In the genomic region with DNA sequence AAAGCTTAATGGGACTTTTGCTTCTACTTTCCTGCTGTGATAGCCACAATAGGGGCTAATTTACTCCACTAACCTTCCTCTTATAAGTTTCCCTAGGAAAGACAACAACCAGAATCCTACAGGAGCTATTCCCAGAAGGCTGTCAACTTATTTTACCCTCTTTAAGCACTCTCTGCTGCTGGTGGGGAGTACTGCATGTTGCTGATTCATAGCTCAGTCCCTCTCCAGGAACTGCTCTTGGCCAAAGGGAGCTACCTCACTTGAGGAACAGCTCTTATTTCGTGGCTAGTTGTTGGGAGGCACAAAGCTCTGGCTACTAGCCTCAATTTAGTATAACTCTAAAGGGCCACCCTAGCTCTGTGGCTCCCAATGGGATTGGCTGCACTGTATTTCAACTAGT, we compare ENCODE assay signal across 13 cellular contexts. TPM values are rescaled to one million over a fixed set of nuclear protein-coding genes. Genes with fewer than 3 reads are reported as not detected.
DNase-seq lines count a peak whose midpoint lies in the region; ATAC-seq and TF ChIP-seq lines count a peak whose summit lies in the region.
"Had no signal": no experiment of that assay in that cellular context is flagged by ENCODE, and none has a peak within 500 bp of the region (broad histone marks: within the 10 kb centered on the region; RNA-seq: fewer than 3 reads in every experiment).

No MANE protein-coding gene starts in this region.

- H3K27ac ChIP-seq in HCT116 (ENCODE audit: low read depth, low read length) (no peak overlapping the region), brain microvascular endothelial cell (no peak overlapping the region)
- H3K27ac ChIP-seq: ascending aorta; BLaER1 treated with 17β-estradiol and CSF1 and Interleukin-3, amounts not matched to agents 10 nM and 100 nM; lower lobe of right lung; parathyroid adenoma; PC-9 had no signal

- intact Hi-C loops in HCT116 (cut with micrococcal nuclease) = no loop called here

- no peak for TF ChIP-seq POLR2A in HCT116 (IDR thresholded peaks at IDR 0.05; ENCODE audit: borderline replicate concordance, extremely low read depth, insufficient read depth, insufficient read length)

- no peak overlapping the region for H3K9ac ChIP-seq in HCT116 (ENCODE audit: low read length)
- H3K9ac ChIP-seq: BLaER1 treated with 17β-estradiol and CSF1 and Interleukin-3, amounts not matched to agents 10 nM and 100 nM; parathyroid adenoma had no signal

- H3K36me3 ChIP-seq in HCT116 (ENCODE audit: control insufficient read depth in 1 of 2, insufficient read depth in 2 of 2, low read length in 2 of 2) (peaks cover 24 to 35% of the 10 kb centered on the region in 2 experiments), brain microvascular endothelial cell (replicated peaks) (peaks cover 54% of the 10 kb centered on the region)

- no peaks in the 10 kb centered on the region for H3K9me3 ChIP-seq in HCT116 (ENCODE audit: control insufficient read depth in 1 of 2, insufficient read depth in 1 of 2, low read depth in 1 of 2, low read length in 2 of 2)
- H3K9me3 ChIP-seq: ascending aorta; BLaER1 treated with 17β-estradiol and CSF1 and Interleukin-3, amounts not matched to agents 10 nM and 100 nM; lower lobe of right lung had no signal

- no peak for ATAC-seq in HCT116
- no peak for ATAC-seq in HG03354 (IDR thresholded peaks at IDR 0.05; ENCODE audit: poor library complexity, severe bottlenecking, unreplicated experiment)
- no peak for ATAC-seq in GM19023 (IDR thresholded peaks at IDR 0.05; ENCODE audit: unreplicated experiment)

- H3K9me2 ChIP-seq in HCT116 (ENCODE audit: insufficient read depth) = no peaks in the 10 kb centered on the region

- no peak overlapping the region for H2AFZ ChIP-seq in HCT116 (ENCODE audit: low read depth, low read length, poor library complexity, severe bottlenecking)
- H2AFZ ChIP-seq: parathyroid adenoma, PC-9 had no signal

- RAD21 ChIA-PET in HCT116 (lab: Charles Lee; ENCODE audit: low non-redundant PET in 1 of 2, low total read pairs in 2 of 2, uncharacterized antibody in 2 of 2, unreplicated experiment in 2 of 2) = no interaction called here

- no peaks in the 10 kb centered on the region for H3K27me3 ChIP-seq in HCT116 (ENCODE audit: insufficient read depth, low read length)
- H3K27me3 ChIP-seq in brain microvascular endothelial cell (replicated peaks) = no peaks in the 10 kb centered on the region
- H3K27me3 ChIP-seq: ascending aorta; BLaER1 treated with 17β-estradiol and CSF1 and Interleukin-3, amounts not matched to agents 10 nM and 100 nM had no signal

- H3K4me1 ChIP-seq in HCT116 (ENCODE audit: control insufficient read depth in 1 of 2, insufficient read depth in 2 of 2, low read length in 2 of 2) = no peaks in the 10 kb centered on the region
- H3K4me1 ChIP-seq: ascending aorta, lower lobe of right lung, parathyroid adenoma had no signal

- TF ChIP-seq CTCF in AG04449 (IDR thresholded peaks at IDR 0.05; ENCODE audit: insufficient read depth, low read length, missing control alignments) = peak; percentile 19
- 0 out of 6 replicates have a peak, but pooled peaks of 1 of the 3 experiments have one; percentile 9 for TF ChIP-seq CTCF in HCT116 (IDR thresholded peaks at IDR 0.05 in 2 of 3, conservative IDR thresholded peaks at IDR 0.05 in 1 of 3; ENCODE audit: borderline replicate concordance in 1 of 3, insufficient read depth in 1 of 3, low read depth in 2 of 3, low read length in 2 of 3)
- peak; percentile 65 for TF ChIP-seq CTCF in brain microvascular endothelial cell (IDR thresholded peaks at IDR 0.05; ENCODE audit: low read depth, low read length, missing control alignments)

- H3K79me2 ChIP-seq in HCT116 (ENCODE audit: insufficient read depth, low read length) = no peaks in the 10 kb centered on the region
- H3K79me2 ChIP-seq: parathyroid adenoma had no signal

- CTCF ChIA-PET in AG04449 (lab: Yijun Ruan, JAX) (interaction anchor here (0.7 to 2.8 kb wide), 8 partner anchors 11 to 1071 kb away, joined by 3 to 8 read pairs (median 4); a partner anchor contains a TSS), HCT116 (lab: Charles Lee) (interaction anchor here (0.9 to 1.9 kb wide), 2 partner anchors 115 to 382 kb away, joined by 6 read pairs; no protein-coding TSS in a partner anchor)

- in situ Hi-C loops in brain microvascular endothelial cell (cut with HindIII; ENCODE audit: low pct_ligation_motif_present, low sequenced_read_pairs) = no loop called here

- no peak overlapping the region for H3K4me2 ChIP-seq in HCT116 (ENCODE audit: low read length)
- H3K4me2 ChIP-seq: BLaER1 treated with 17β-estradiol and CSF1 and Interleukin-3, amounts not matched to agents 10 nM and 100 nM; PC-9 had no signal

- H3K4me3 ChIP-seq in AG04449 (ENCODE audit: low read depth, low read length) (no peak overlapping the region), HCT116 (replicated peaks in 1 of 2; ENCODE audit: low read depth in 1 of 2, low read length in 2 of 2) (no peak overlapping the region), brain microvascular endothelial cell (ENCODE audit: low read depth, low read length) (no peak overlapping the region)
- H3K4me3 ChIP-seq: ascending aorta; BLaER1 treated with 17β-estradiol and CSF1 and Interleukin-3, amounts not matched to agents 10 nM and 100 nM; lower lobe of right lung; PC-9 had no signal

- no TSS peak for BruUV-seq in HCT116 (replicated peaks; lab: Mats Ljungman, UMichigan)

- no peaks in the 10 kb centered on the region for H4K20me1 ChIP-seq in HCT116 (ENCODE audit: insufficient read depth)

- DNase-seq in AG04449 (ENCODE audit: low read depth, low spot score) = peak; percentile 49
- no peak for DNase-seq in HCT116 (ENCODE audit: low read depth, low spot score)
- peak; percentile 64 for DNase-seq in brain microvascular endothelial cell
- peak; percentile 23 for DNase-seq in iPS-NIHi11 (ENCODE audit: low spot score)
- no peak for DNase-seq in NCI-H1436 (lab: John Stamatoyannopoulos, UW)
- no peak for DNase-seq in activated CD4-positive, CD25-positive, alpha-beta regulatory T cell treated with anti-CD3 and anti-CD28 coated beads, Interleukin-2, amount 50 U/mL, for 72 hours
- DNase-seq: lower lobe of right lung had no signal

- POLR2A ChIA-PET in AG04449 (lab: Yijun Ruan, JAX) = no interaction called here
- POLR2A ChIA-PET in HCT116 (lab: Charles Lee) = no interaction called here

- peak; percentile 21; the same call in 1 of the 2 replicates for TF ChIP-seq RAD21 in HCT116 (IDR thresholded peaks at IDR 0.05; ENCODE audit: low read depth)

TF ChIP-seq in HCT116, 20 proteins besides CTCF, POLR2A, EP300 and RAD21:
- no peak for TF ChIP-seq CEBPB (IDR thresholded peaks at IDR 0.05; ENCODE audit: low read depth)
- TF ChIP-seq YY1 (IDR thresholded peaks at IDR 0.05; ENCODE audit: extremely low read depth, insufficient replicate concordance, low read depth, low read length) = no peak
- TF ChIP-seq JUND (IDR thresholded peaks at IDR 0.05) = no peak
- TF ChIP-seq, protein P1, sequence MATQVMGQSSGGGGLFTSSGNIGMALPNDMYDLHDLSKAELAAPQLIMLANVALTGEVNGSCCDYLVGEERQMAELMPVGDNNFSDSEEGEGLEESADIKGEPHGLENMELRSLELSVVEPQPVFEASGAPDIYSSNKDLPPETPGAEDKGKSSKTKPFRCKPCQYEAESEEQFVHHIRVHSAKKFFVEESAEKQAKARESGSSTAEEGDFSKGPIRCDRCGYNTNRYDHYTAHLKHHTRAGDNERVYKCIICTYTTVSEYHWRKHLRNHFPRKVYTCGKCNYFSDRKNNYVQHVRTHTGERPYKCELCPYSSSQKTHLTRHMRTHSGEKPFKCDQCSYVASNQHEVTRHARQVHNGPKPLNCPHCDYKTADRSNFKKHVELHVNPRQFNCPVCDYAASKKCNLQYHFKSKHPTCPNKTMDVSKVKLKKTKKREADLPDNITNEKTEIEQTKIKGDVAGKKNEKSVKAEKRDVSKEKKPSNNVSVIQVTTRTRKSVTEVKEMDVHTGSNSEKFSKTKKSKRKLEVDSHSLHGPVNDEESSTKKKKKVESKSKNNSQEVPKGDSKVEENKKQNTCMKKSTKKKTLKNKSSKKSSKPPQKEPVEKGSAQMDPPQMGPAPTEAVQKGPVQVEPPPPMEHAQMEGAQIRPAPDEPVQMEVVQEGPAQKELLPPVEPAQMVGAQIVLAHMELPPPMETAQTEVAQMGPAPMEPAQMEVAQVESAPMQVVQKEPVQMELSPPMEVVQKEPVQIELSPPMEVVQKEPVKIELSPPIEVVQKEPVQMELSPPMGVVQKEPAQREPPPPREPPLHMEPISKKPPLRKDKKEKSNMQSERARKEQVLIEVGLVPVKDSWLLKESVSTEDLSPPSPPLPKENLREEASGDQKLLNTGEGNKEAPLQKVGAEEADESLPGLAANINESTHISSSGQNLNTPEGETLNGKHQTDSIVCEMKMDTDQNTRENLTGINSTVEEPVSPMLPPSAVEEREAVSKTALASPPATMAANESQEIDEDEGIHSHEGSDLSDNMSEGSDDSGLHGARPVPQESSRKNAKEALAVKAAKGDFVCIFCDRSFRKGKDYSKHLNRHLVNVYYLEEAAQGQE (IDR thresholded peaks at IDR 0.05; ENCODE audit: low read depth) = no peak
- TF ChIP-seq ZNF274 (IDR thresholded peaks at IDR 0.05; ENCODE audit: low read depth, low read length) = no peak
- no peak for TF ChIP-seq ATF3 (IDR thresholded peaks at IDR 0.05)
- no peak for TF ChIP-seq EGR1 (IDR thresholded peaks at IDR 0.05; ENCODE audit: low read depth)
- no peak for TF ChIP-seq SRF (IDR thresholded peaks at IDR 0.05; ENCODE audit: low read depth)
- no peak for TF ChIP-seq ZFX (IDR thresholded peaks at IDR 0.05)
- TF ChIP-seq POLR2AphosphoS5 (IDR thresholded peaks at IDR 0.05; ENCODE audit: low read depth, low read length) = no peak
- TF ChIP-seq SP1 (IDR thresholded peaks at IDR 0.05; ENCODE audit: low read depth) = no peak

RNA-seq across cellular contexts. Expression of gene ADSS2, which starts 37.2 kb away (rescaled TPM):
- 46.2 TPM for total RNA-seq in HCT116 (2021; ENCODE audit: unreplicated experiment)
- 13.7 and 17.9 TPM in 2 replicates for polyA plus RNA-seq in HCT116 (2012)

RNA-seq across cellular contexts. Expression of gene CATSPERE, which starts 46.5 kb away (rescaled TPM):
- total RNA-seq in HCT116 (2021; ENCODE audit: unreplicated experiment) = 0.34 TPM
- 0.07 and 0.11 TPM in 2 replicates for polyA plus RNA-seq in HCT116 (2012)
- total RNA-seq: ascending aorta had no signal

Comparison
In these comparisons a context has a peak if more than half of its experiments do, and no peak if none do; other contexts are left out.
1. DNase-seq: peak in AG04449 (single experiment), brain microvascular endothelial cell (single experiment) and iPS-NIHi11 (single experiment); none in HCT116 (single experiment), NCI-H1436 (single experiment) and activated CD4-positive, CD25-positive, alpha-beta regulatory T cell treated with anti-CD3 and anti-CD28 coated beads, Interleukin-2, amount 50 U/mL, for 72 hours (single experiment).